ENCODE assay signal across 8 cellular contexts in genomic region chr4:3041192-3042142, GRCh38. TPM values are rescaled to one million over a fixed set of nuclear protein-coding genes. Genes with fewer than 3 reads are reported as not detected.
DNase-seq lines count a peak whose midpoint lies in the region; ATAC-seq and TF ChIP-seq lines count a peak whose summit lies in the region.

No MANE protein-coding gene starts in this region.

- peak overlapping the region; percentile 45 for H3K4me3 ChIP-seq in retinal pigment epithelial cell (ENCODE audit: low read length)

- peaks cover 3% of the 10 kb centered on the region for H3K27me3 Mint-ChIP-seq in activated T-helper 2 cell treated with anti-CD3 and anti-CD28 coated beads, Interferon-gamma antibody, Interleukin-2, Interleukin-4, amounts not matched to agents 10 μg/mL and 5 μg/mL and 100 μg/mL, durations not matched to agents 14 hours and 24 hours and 36 hours (ENCODE audit: low read depth)

- TF ChIP-seq CTCF in retinal pigment epithelial cell (conservative IDR thresholded peaks at IDR 0.05; ENCODE audit: low read depth, low read length), result no peak

- peak overlapping the region; percentile 84 for H3K4me3 Mint-ChIP-seq in activated T-helper 2 cell treated with anti-CD3 and anti-CD28 coated beads, Interferon-gamma antibody, Interleukin-2, Interleukin-4, amounts not matched to agents 10 μg/mL and 5 μg/mL and 100 μg/mL, durations not matched to agents 14 hours and 24 hours and 36 hours (ENCODE audit: low read depth)

- peaks cover 7% of the 10 kb centered on the region for H3K9me3 Mint-ChIP-seq in activated T-helper 2 cell treated with anti-CD3 and anti-CD28 coated beads, Interferon-gamma antibody, Interleukin-2, Interleukin-4, amounts not matched to agents 10 μg/mL and 5 μg/mL and 100 μg/mL, durations not matched to agents 14 hours and 24 hours and 36 hours

- H3K4me1 Mint-ChIP-seq in activated T-helper 2 cell treated with anti-CD3 and anti-CD28 coated beads, Interferon-gamma antibody, Interleukin-2, Interleukin-4, amounts not matched to agents 10 μg/mL and 5 μg/mL and 100 μg/mL, durations not matched to agents 14 hours and 24 hours and 36 hours (ENCODE audit: low read depth), result peaks cover 47% of the 10 kb centered on the region

- ATAC-seq in GM21515 (IDR thresholded peaks at IDR 0.05; ENCODE audit: unreplicated experiment) (no peak), HG03378 (IDR thresholded peaks at IDR 0.05; ENCODE audit: unreplicated experiment) (no peak)

- peak overlapping the region; percentile 74 for H3K27ac Mint-ChIP-seq in activated T-helper 2 cell treated with anti-CD3 and anti-CD28 coated beads, Interferon-gamma antibody, Interleukin-2, Interleukin-4, amounts not matched to agents 10 μg/mL and 5 μg/mL and 100 μg/mL, durations not matched to agents 14 hours and 24 hours and 36 hours

- peak; percentile 14 for DNase-seq in NCI-H82 (lab: John Stamatoyannopoulos, UW)
- no peak for DNase-seq in NCI-H82 treated with DMSO at 0.1 percent for 48 hours (lab: John Stamatoyannopoulos, UW; ENCODE audit: unreplicated experiment)
- DNase-seq in NCI-H2227 treated with DMSO at 0.1 percent for 48 hours (lab: John Stamatoyannopoulos, UW), result peak; percentile 3
- DNase-seq in activated T-helper 2 cell treated with anti-CD3 and anti-CD28 coated beads, Interferon-gamma antibody, Interleukin-2, Interleukin-4, amounts not matched to agents 10 μg/mL and 5 μg/mL and 100 μg/mL, durations not matched to agents 14 hours and 24 hours and 36 hours (ENCODE audit: low spot score), result peak; percentile 43
- peak; percentile 41 for DNase-seq in glomerular visceral epithelial cell (ENCODE audit: extremely low spot score)
- no peak for DNase-seq in retinal pigment epithelial cell (ENCODE audit: low read depth)

- intact Hi-C loops in activated T-helper 2 cell treated with anti-CD3 and anti-CD28 coated beads, Interferon-gamma antibody, Interleukin-2, Interleukin-4, amounts not matched to agents 10 μg/mL and 5 μg/mL and 100 μg/mL, durations not matched to agents 14 hours and 24 hours and 36 hours (cut with micrococcal nuclease), result loop anchor here (1.0 kb wide), 1 partner anchor 33 kb away; the partner anchor contains the start of genes HTT and HTT-AS

- H3K36me3 Mint-ChIP-seq in activated T-helper 2 cell treated with anti-CD3 and anti-CD28 coated beads, Interferon-gamma antibody, Interleukin-2, Interleukin-4, amounts not matched to agents 10 μg/mL and 5 μg/mL and 100 μg/mL, durations not matched to agents 14 hours and 24 hours and 36 hours (ENCODE audit: low read depth), result peaks cover 7% of the 10 kb centered on the region

RNA-seq across cellular contexts. Expression of gene HTT-AS, which starts 32.9 kb away (rescaled TPM):
- not detected in 2 replicates for total RNA-seq in activated T-helper 2 cell treated with anti-CD3 and anti-CD28 coated beads, Interferon-gamma antibody, Interleukin-2, Interleukin-4, amounts not matched to agents 10 μg/mL and 5 μg/mL and 100 μg/mL, durations not matched to agents 14 hours and 24 hours and 36 hours

RNA-seq across cellular contexts. Expression of gene HTT, which starts 33.0 kb away (rescaled TPM):
- total RNA-seq in activated T-helper 2 cell treated with anti-CD3 and anti-CD28 coated beads, Interferon-gamma antibody, Interleukin-2, Interleukin-4, amounts not matched to agents 10 μg/mL and 5 μg/mL and 100 μg/mL, durations not matched to agents 14 hours and 24 hours and 36 hours, result 65.3 and 71.9 TPM in 2 replicates

Comparison
In these comparisons a context has a peak if more than half of its experiments do, and no peak if none do; other contexts are left out.
1. DNase-seq: peak in NCI-H82 (single experiment), NCI-H2227 treated with DMSO at 0.1 percent for 48 hours (single experiment), activated T-helper 2 cell treated with anti-CD3 and anti-CD28 coated beads, Interferon-gamma antibody, Interleukin-2, Interleukin-4, amounts not matched to agents 10 μg/mL and 5 μg/mL and 100 μg/mL, durations not matched to agents 14 hours and 24 hours and 36 hours (single experiment) and glomerular visceral epithelial cell (single experiment); none in NCI-H82 treated with DMSO at 0.1 percent for 48 hours (single experiment) and retinal pigment epithelial cell (single experiment).